ENCODE assay signal across 1 cellular context in the genomic region with DNA sequence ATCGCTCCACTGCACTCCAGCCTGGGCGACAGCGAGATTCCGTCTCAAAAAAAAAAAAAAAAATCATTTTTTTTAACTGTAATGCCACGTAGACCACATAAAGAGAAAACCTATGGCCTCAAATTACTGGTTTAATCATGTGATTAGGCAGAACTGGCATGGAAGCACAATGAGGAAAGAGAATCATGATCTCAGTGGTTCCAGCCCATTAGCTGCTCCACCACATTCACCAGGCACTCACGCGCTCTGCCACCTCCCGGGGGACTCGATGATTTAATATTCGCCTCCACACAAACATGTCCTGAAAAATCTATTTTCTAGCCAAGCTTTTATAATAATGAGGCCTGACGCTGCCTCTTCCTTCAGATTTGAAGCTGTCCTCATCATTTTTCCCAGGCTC.
TF ChIP-seq lines count a peak whose summit lies in the region.

No MANE protein-coding gene starts in this region.

TF ChIP-seq in Ishikawa, 13 proteins besides CTCF, POLR2A, EP300 and RAD21 (continued from another document):
- no peak for TF ChIP-seq TAF1 (IDR thresholded peaks at IDR 0.05; ENCODE audit: low read depth)
- peak; percentile 32; the same call in 1 of the 2 replicates for TF ChIP-seq CEBPB (IDR thresholded peaks at IDR 0.05)
- TF ChIP-seq, protein P1, sequence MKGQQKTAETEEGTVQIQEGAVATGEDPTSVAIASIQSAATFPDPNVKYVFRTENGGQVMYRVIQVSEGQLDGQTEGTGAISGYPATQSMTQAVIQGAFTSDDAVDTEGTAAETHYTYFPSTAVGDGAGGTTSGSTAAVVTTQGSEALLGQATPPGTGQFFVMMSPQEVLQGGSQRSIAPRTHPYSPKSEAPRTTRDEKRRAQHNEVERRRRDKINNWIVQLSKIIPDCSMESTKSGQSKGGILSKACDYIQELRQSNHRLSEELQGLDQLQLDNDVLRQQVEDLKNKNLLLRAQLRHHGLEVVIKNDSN (IDR thresholded peaks at IDR 0.05) = peak; percentile 77
